ENCODE assay signal across 12 cellular contexts in the genomic region with DNA sequence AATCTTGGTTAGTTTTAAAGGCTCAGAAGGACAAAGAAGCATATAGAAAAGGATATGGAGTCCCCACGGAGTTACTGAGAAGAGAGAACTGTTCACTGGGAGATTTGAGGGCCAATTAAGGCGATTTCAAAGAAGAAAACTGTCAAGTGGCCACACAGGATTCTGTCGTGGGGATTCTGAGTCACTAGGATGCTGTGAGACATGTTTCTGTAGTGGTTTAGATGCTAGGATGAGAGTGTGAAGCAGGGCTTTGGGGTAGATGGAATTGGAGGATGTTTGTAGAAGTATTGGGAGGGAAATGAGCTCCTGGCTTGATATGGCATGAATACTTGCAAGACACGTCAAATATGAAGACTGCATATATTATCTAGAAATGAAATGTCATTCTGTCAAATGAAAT.
DNase-seq lines count a peak whose midpoint lies in the region; ATAC-seq and TF ChIP-seq lines count a peak whose summit lies in the region.
"Had no signal": no experiment of that assay in that cellular context is flagged by ENCODE, and none has a peak within 500 bp of the region (broad histone marks: within the 10 kb centered on the region; RNA-seq: fewer than 3 reads in every experiment).

No MANE protein-coding gene starts in this region.

- no peaks in the 10 kb centered on the region for H3K9me3 ChIP-seq in CD8-positive, alpha-beta memory T cell (ENCODE audit: low read length)
- H3K9me3 ChIP-seq: BE2C, HAP-1 had no signal

- H3K27ac ChIP-seq in CD8-positive, alpha-beta memory T cell (ENCODE audit: low read depth, low read length): no peak overlapping the region

- peak; percentile 62 for ATAC-seq in stimulated activated effector memory CD8-positive, alpha-beta T cell treated with anti-CD3 and anti-CD28 coated beads, Interleukin-12 subunit alpha, Interleukin-12 subunit beta, amount 100 ng/mL, for 72 hours

- no peak for DNase-seq in HFFc6
- peak; percentile 11 for DNase-seq in M059J (ENCODE audit: low read depth)
- peak; percentile 36 for DNase-seq in astrocyte of the hippocampus (ENCODE audit: low read depth, low spot score)
- DNase-seq in stimulated activated effector memory CD8-positive, alpha-beta T cell treated with anti-CD3 and anti-CD28 coated beads, Interleukin-12 subunit alpha, Interleukin-12 subunit beta, amount 100 ng/mL, for 72 hours (ENCODE audit: low spot score in 2 of 2): no peak
- no peak for DNase-seq in CD8-positive, alpha-beta memory T cell
- no peak for DNase-seq in NCI-H1048 (lab: John Stamatoyannopoulos, UW)
- DNase-seq: ACHN; BE2C; C1 segment of cervical spinal cord; Caco-2; CD4-positive, CD25-positive, alpha-beta regulatory T cell had no signal

- peaks cover 32% of the 10 kb centered on the region for H3K4me1 Mint-ChIP-seq in HFFc6 (ENCODE audit: low read depth)
- peaks cover 9% of the 10 kb centered on the region for H3K4me1 Mint-ChIP-seq in stimulated activated effector memory CD8-positive, alpha-beta T cell treated with anti-CD3 and anti-CD28 coated beads, Interleukin-12 subunit alpha, Interleukin-12 subunit beta, amount 100 ng/mL, for 72 hours
- peaks cover 3 to 7% (median 7%) of the 10 kb centered on the region in 3 donors for H3K4me1 Mint-ChIP-seq in CD8-positive, alpha-beta memory T cell
- H3K4me1 Mint-ChIP-seq: CD4-positive, CD25-positive, alpha-beta regulatory T cell had no signal

- CTCF ChIA-PET in CD8-positive, alpha-beta memory T cell (lab: Charles Lee): no interaction called here

- 0 out of 2 replicates have a peak, but pooled peaks cover 3% of the 10 kb centered on the region for H3K36me3 Mint-ChIP-seq in HFFc6 (ENCODE audit: low read depth)
- no peaks in the 10 kb centered on the region for H3K36me3 Mint-ChIP-seq in stimulated activated effector memory CD8-positive, alpha-beta T cell treated with anti-CD3 and anti-CD28 coated beads, Interleukin-12 subunit alpha, Interleukin-12 subunit beta, amount 100 ng/mL, for 72 hours
- H3K36me3 Mint-ChIP-seq in CD8-positive, alpha-beta memory T cell: no peaks in the 10 kb centered on the region
- H3K36me3 Mint-ChIP-seq: CD4-positive, CD25-positive, alpha-beta regulatory T cell had no signal

- POLR2A ChIA-PET in CD8-positive, alpha-beta memory T cell (lab: Charles Lee): no interaction called here

- TF ChIP-seq CTCF in HFFc6 (IDR thresholded peaks at IDR 0.05): no peak

- H3K4me3 ChIP-seq in CD8-positive, alpha-beta memory T cell (ENCODE audit: low read length): no peak overlapping the region
- H3K4me3 ChIP-seq: HAP-1 had no signal

- peak overlapping the region; percentile 6; the same call in 1 of the 2 replicates for H3K27ac Mint-ChIP-seq in HFFc6
- no peak overlapping the region for H3K27ac Mint-ChIP-seq in stimulated activated effector memory CD8-positive, alpha-beta T cell treated with anti-CD3 and anti-CD28 coated beads, Interleukin-12 subunit alpha, Interleukin-12 subunit beta, amount 100 ng/mL, for 72 hours
- H3K27ac Mint-ChIP-seq in CD8-positive, alpha-beta memory T cell: peak overlapping the region in 2 of 8 donors; percentile 11 to 86
- H3K27ac Mint-ChIP-seq: CD4-positive, CD25-positive, alpha-beta regulatory T cell had no signal

- no peaks in the 10 kb centered on the region for H3K27me3 ChIP-seq in CD8-positive, alpha-beta memory T cell (ENCODE audit: insufficient read depth, low read length, poor library complexity, severe bottlenecking)
- H3K27me3 ChIP-seq: BE2C had no signal

- H3K9me3 Mint-ChIP-seq in HFFc6: no peaks in the 10 kb centered on the region; the same call in 1 of the 2 replicates
- H3K9me3 Mint-ChIP-seq in stimulated activated effector memory CD8-positive, alpha-beta T cell treated with anti-CD3 and anti-CD28 coated beads, Interleukin-12 subunit alpha, Interleukin-12 subunit beta, amount 100 ng/mL, for 72 hours: no peaks in the 10 kb centered on the region
- peaks cover 0 to 4% (median 0%) of the 10 kb centered on the region in 5 donors for H3K9me3 Mint-ChIP-seq in CD8-positive, alpha-beta memory T cell

- H3K36me3 ChIP-seq in CD8-positive, alpha-beta memory T cell (ENCODE audit: insufficient read depth, low read length): no peaks in the 10 kb centered on the region
- H3K36me3 ChIP-seq: BE2C, HAP-1 had no signal

- H3K4me3 Mint-ChIP-seq in HFFc6: no peak overlapping the region
- no peak overlapping the region for H3K4me3 Mint-ChIP-seq in stimulated activated effector memory CD8-positive, alpha-beta T cell treated with anti-CD3 and anti-CD28 coated beads, Interleukin-12 subunit alpha, Interleukin-12 subunit beta, amount 100 ng/mL, for 72 hours
- H3K4me3 Mint-ChIP-seq in CD8-positive, alpha-beta memory T cell: no peak overlapping the region
- H3K4me3 Mint-ChIP-seq: CD4-positive, CD25-positive, alpha-beta regulatory T cell had no signal

- no peaks in the 10 kb centered on the region for H3K27me3 Mint-ChIP-seq in HFFc6 (ENCODE audit: insufficient read depth)
- peaks cover 4 to 6% of the 10 kb centered on the region in 2 donors for H3K27me3 Mint-ChIP-seq in CD8-positive, alpha-beta memory T cell

- H3K4me1 ChIP-seq in CD8-positive, alpha-beta memory T cell (ENCODE audit: insufficient read depth, low read length): no peaks in the 10 kb centered on the region
- H3K4me1 ChIP-seq: BE2C, Caco-2, HAP-1 had no signal

Comparison
In these comparisons a context has a peak if more than half of its experiments do, and no peak if none do; other contexts are left out.
1. DNase-seq: peak in M059J (single experiment) and astrocyte of the hippocampus (single experiment); none in HFFc6 (single experiment), stimulated activated effector memory CD8-positive, alpha-beta T cell treated with anti-CD3 and anti-CD28 coated beads, Interleukin-12 subunit alpha, Interleukin-12 subunit beta, amount 100 ng/mL, for 72 hours (0 of 2), CD8-positive, alpha-beta memory T cell (0 of 5) and NCI-H1048 (single experiment).